Comparison of ENCODE assay signal across 24 cellular contexts in genomic region chr9:27503623-27504022, GRCh38. TPM values are rescaled to one million over a fixed set of nuclear protein-coding genes. Genes with fewer than 3 reads are reported as not detected.
"Had no signal": no experiment of that assay in that cellular context is flagged by ENCODE, and none has a peak within 500 bp of the region (broad histone marks: within the 10 kb centered on the region; RNA-seq: fewer than 3 reads in every experiment).

No MANE protein-coding gene starts in this region.

- H3K4me1 Mint-ChIP-seq: central memory CD8-positive, alpha-beta T cell had no signal

- DNase-seq: cortex of kidney; effector memory CD8-positive, alpha-beta T cell; esophagus squamous epithelium; foreskin fibroblast; kidney; left cardiac atrium; left ventricle myocardium superior; mesendoderm; naive thymus-derived CD4-positive, alpha-beta T cell; occipital lobe; pancreas; right cardiac atrium; small intestine; stimulated activated CD4-positive, alpha-beta T cell treated with anti-CD3 and anti-CD28 coated beads, Interleukin-2, amount 100 ng/mL, for 48 hours; upper lobe of right lung had no signal

- H3K4me1 ChIP-seq: pancreas, upper lobe of right lung had no signal

- H3K9me3 Mint-ChIP-seq: central memory CD8-positive, alpha-beta T cell; effector memory CD8-positive, alpha-beta T cell; neural crest cell; stimulated activated naive CD8-positive, alpha-beta T cell treated with anti-CD3 and anti-CD28 coated beads, Interleukin-15, Interleukin-2, amounts not matched to agents 100 ng/mL and 50 ng/mL, for 24 hours had no signal

- ATAC-seq: effector memory CD8-positive, alpha-beta T cell; left cardiac atrium; left ventricle myocardium superior; naive thymus-derived CD4-positive, alpha-beta T cell; pancreas; right cardiac atrium; upper lobe of right lung had no signal

- H2AFZ ChIP-seq: hepatocyte had no signal

- H3K4me2 ChIP-seq: hepatocyte had no signal

- H3K27ac Mint-ChIP-seq: effector memory CD8-positive, alpha-beta T cell; naive thymus-derived CD4-positive, alpha-beta T cell; progenitor cell of endocrine pancreas; stimulated activated naive CD8-positive, alpha-beta T cell treated with anti-CD3 and anti-CD28 coated beads, Interleukin-15, Interleukin-2, amounts not matched to agents 100 ng/mL and 50 ng/mL, for 24 hours had no signal

- H3K4me3 Mint-ChIP-seq: central memory CD8-positive, alpha-beta T cell; effector memory CD8-positive, alpha-beta T cell; naive thymus-derived CD4-positive, alpha-beta T cell; neural crest cell; stimulated activated naive CD8-positive, alpha-beta T cell treated with anti-CD3 and anti-CD28 coated beads, Interleukin-15, Interleukin-2, amounts not matched to agents 100 ng/mL and 50 ng/mL, for 24 hours had no signal

- H3K27me3 Mint-ChIP-seq: progenitor cell of endocrine pancreas had no signal

- H3K27me3 ChIP-seq: esophagus squamous epithelium, hepatocyte, pancreas, tibial nerve, upper lobe of right lung had no signal

- H3K27ac ChIP-seq: epithelial cell of prostate, esophagus squamous epithelium, hepatocyte, pancreas, tibial nerve, upper lobe of right lung had no signal

- H3K9me3 ChIP-seq: esophagus squamous epithelium, pancreas, tibial nerve, upper lobe of right lung had no signal

RNA-seq across cellular contexts. Expression of gene IFNK, which starts 20.5 kb away (rescaled TPM):
- total RNA-seq: esophagus squamous epithelium; hepatocyte; kidney; left cardiac atrium; left ventricle myocardium superior; lung; naive thymus-derived CD4-positive, alpha-beta T cell; neural crest cell; occipital lobe; pancreas; progenitor cell of endocrine pancreas; right cardiac atrium; temporal lobe; tibial nerve; upper lobe of right lung had no signal
- polyA plus RNA-seq: hepatocyte; lung; naive thymus-derived CD4-positive, alpha-beta T cell; pancreas; right cardiac atrium; small intestine had no signal
